In genomic region chr6:147741419-147741818, GRCh38 we compare ENCODE assay signal across 16 cellular contexts.
DNase-seq lines count a peak whose midpoint lies in the region; TF ChIP-seq lines count a peak whose summit lies in the region.
"Had no signal": no experiment of that assay in that cellular context is flagged by ENCODE, and none has a peak within 500 bp of the region (broad histone marks: within the 10 kb centered on the region; RNA-seq: fewer than 3 reads in every experiment).

No MANE protein-coding gene starts in this region.

- peaks cover 24% of the 10 kb centered on the region for H3K4me1 ChIP-seq in SJCRH30

- CTCF ChIA-PET in AG04450 (lab: Charles Lee): interaction anchor here (0.6 kb wide), 1 partner anchor 13 kb away, joined by 4 read pairs; no protein-coding TSS in a partner anchor

- no peaks in the 10 kb centered on the region for H3K27me3 ChIP-seq in AG04450 (ENCODE audit: control insufficient read depth, insufficient read depth, low read length)
- no peaks in the 10 kb centered on the region for H3K27me3 ChIP-seq in SJCRH30

- POLR2A ChIA-PET in AG04450 (lab: Yijun Ruan, JAX): no interaction called here

- DNase-seq in AG04450 (ENCODE audit: low read depth, low spot score): peak; percentile 23
- peak; percentile 3 for DNase-seq in AG10803 (ENCODE audit: low read depth)
- DNase-seq in NCI-H774 (lab: John Stamatoyannopoulos, UW): peak; percentile 83
- peak; percentile 68 for DNase-seq in fibroblast of the conjunctiva (ENCODE audit: low read depth)
- DNase-seq in NCI-H1436 (lab: John Stamatoyannopoulos, UW): no peak
- no peak for DNase-seq in activated CD4-positive, alpha-beta T cell treated with anti-CD3 and anti-CD28 coated beads, Interleukin-2, amount 50 U/mL, for 48 hours
- DNase-seq in SJCRH30: no peak
- DNase-seq: C1 segment of cervical spinal cord; HCEC 1CT; MV-4-11; NCI-H2171; NK-92 treated with Interleukin-12 subunit alpha and Interleukin-12 subunit beta, amount 100 ng/mL, for 24 hours; OCI-M1; T-helper 1 cell had no signal

- no peaks in the 10 kb centered on the region for H3K36me3 ChIP-seq in SJCRH30

- H3K4me3 ChIP-seq in AG04450 (ENCODE audit: low read depth, low read length) (no peak overlapping the region), AG10803 (ENCODE audit: low read length) (no peak overlapping the region), SJCRH30 (no peak overlapping the region)
- H3K4me3 ChIP-seq: GM12878 had no signal

- H3K27ac ChIP-seq in AG04450 (ENCODE audit: low read depth, low read length) (no peak overlapping the region), SJCRH30 (no peak overlapping the region)
- H3K27ac ChIP-seq: RWPE1 had no signal

- no peak for TF ChIP-seq CTCF in AG04450 (IDR thresholded peaks at IDR 0.05; ENCODE audit: low read depth, low read length)
- no peak for TF ChIP-seq CTCF in AG10803 (conservative IDR thresholded peaks at IDR 0.05; ENCODE audit: low read length)

- H3K9me3 ChIP-seq in AG04450 (ENCODE audit: control insufficient read depth, insufficient read depth, low read length) (no peaks in the 10 kb centered on the region), SJCRH30 (replicated peaks) (no peaks in the 10 kb centered on the region)

Comparison
In these comparisons a context has a peak if more than half of its experiments do, and no peak if none do; other contexts are left out.
1. DNase-seq: peak in AG04450 (single experiment), AG10803 (single experiment), NCI-H774 (single experiment) and fibroblast of the conjunctiva (single experiment); none in NCI-H1436 (single experiment), activated CD4-positive, alpha-beta T cell treated with anti-CD3 and anti-CD28 coated beads, Interleukin-2, amount 50 U/mL, for 48 hours (0 of 2) and SJCRH30 (0 of 2).